ENCODE assay signal across 10 cellular contexts in the genomic region with DNA sequence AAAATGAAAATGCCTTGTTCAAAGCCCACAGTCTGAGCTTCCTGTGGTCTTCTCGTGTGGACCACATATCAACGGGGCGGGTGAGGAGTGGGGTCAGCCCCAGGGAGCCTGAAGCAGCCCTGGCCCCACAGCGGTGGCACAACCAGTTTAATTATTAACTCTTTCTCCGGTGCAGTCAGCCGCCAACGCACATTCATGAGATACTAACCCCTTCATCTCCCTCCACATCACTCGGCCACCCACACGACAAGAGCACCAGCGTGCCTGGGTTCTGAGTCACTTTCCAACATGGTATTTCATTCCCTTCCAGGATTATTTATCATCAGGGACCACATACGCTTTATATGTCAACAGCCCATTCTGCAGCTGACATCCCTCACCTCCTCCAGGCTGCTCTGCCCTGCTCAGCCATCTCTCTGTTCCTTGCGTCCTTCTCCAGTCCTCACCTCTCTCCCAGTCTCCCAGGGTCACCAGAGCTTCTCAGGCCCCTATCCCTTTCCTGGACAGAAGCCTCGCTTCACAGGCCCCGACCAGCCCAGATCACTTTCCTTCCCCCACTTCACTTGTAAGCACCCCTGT.
DNase-seq lines count a peak whose midpoint lies in the region; ATAC-seq and TF ChIP-seq lines count a peak whose summit lies in the region.
"Had no signal": no experiment of that assay in that cellular context is flagged by ENCODE, and none has a peak within 500 bp of the region (broad histone marks: within the 10 kb centered on the region; RNA-seq: fewer than 3 reads in every experiment).

No MANE protein-coding gene starts in this region.

- H3K36me3 ChIP-seq in BLaER1 treated with 17β-estradiol and CSF1 and Interleukin-3, amounts not matched to agents 10 nM and 100 nM, result no peaks in the 10 kb centered on the region

- peaks cover 12% of the 10 kb centered on the region for H3K27me3 Mint-ChIP-seq in nephron progenitor cell (ENCODE audit: low read depth, poor library complexity)

- no peak overlapping the region for H3K4me3 Mint-ChIP-seq in nephron progenitor cell
- H3K4me3 Mint-ChIP-seq: IgD-negative memory B cell had no signal

- H3K9me3 ChIP-seq in BLaER1 treated with 17β-estradiol and CSF1 and Interleukin-3, amounts not matched to agents 10 nM and 100 nM (replicated peaks in 1 of 11), result no peaks in the 10 kb centered on the region

- H3K4me3 ChIP-seq in BLaER1 treated with 17β-estradiol and CSF1 and Interleukin-3, amounts not matched to agents 10 nM and 100 nM, result no peak overlapping the region

- H3K9ac ChIP-seq in BLaER1 treated with 17β-estradiol and CSF1 and Interleukin-3, amounts not matched to agents 10 nM and 100 nM, result no peak overlapping the region

- DNase-seq in HuH-7 (ENCODE audit: low spot score) (peak; percentile 81), dedifferentiated amniotic fluid mesenchymal stem cell (ENCODE audit: extremely low spot score) (peak; percentile 39), nephron progenitor cell (no peak), ecto neural progenitor cell (ENCODE audit: low spot score) (no peak), GM13976 (ENCODE audit: low spot score) (no peak), GM19238 (ENCODE audit: insufficient read length, low spot score) (no peak)
- DNase-seq: stimulated activated CD4-positive, alpha-beta T cell treated with anti-CD3 and anti-CD28 coated beads, Interleukin-2, amount 100 ng/mL, for 24 hours had no signal

- H3K9me3 Mint-ChIP-seq in nephron progenitor cell, result no peaks in the 10 kb centered on the region
- H3K9me3 Mint-ChIP-seq: IgD-negative memory B cell had no signal

- peaks cover 88% of the 10 kb centered on the region for H3K4me1 Mint-ChIP-seq in nephron progenitor cell

- no peaks in the 10 kb centered on the region for H3K36me3 Mint-ChIP-seq in nephron progenitor cell (ENCODE audit: low read depth)
- H3K36me3 Mint-ChIP-seq: IgD-negative memory B cell had no signal

- H3K27me3 ChIP-seq in BLaER1 treated with 17β-estradiol and CSF1 and Interleukin-3, amounts not matched to agents 10 nM and 100 nM, result no peaks in the 10 kb centered on the region

- H4K20me1 ChIP-seq in BLaER1 treated with 17β-estradiol and CSF1 and Interleukin-3, amounts not matched to agents 10 nM and 100 nM, result no peaks in the 10 kb centered on the region

- no peak overlapping the region for H3K27ac ChIP-seq in BLaER1 treated with 17β-estradiol and CSF1 and Interleukin-3, amounts not matched to agents 10 nM and 100 nM

- peaks cover 22 to 49% (median 43%) of the 10 kb centered on the region in 10 experiments for H3K4me1 ChIP-seq in BLaER1 treated with 17β-estradiol and CSF1 and Interleukin-3, amounts not matched to agents 10 nM and 100 nM

- in situ Hi-C loops in GM13976 (cut with MboI; ENCODE audit: low sequenced_read_pairs, unreplicated experiment), result no loop called here

- H3K27ac Mint-ChIP-seq in nephron progenitor cell, result peak overlapping the region; percentile 17
- H3K27ac Mint-ChIP-seq: IgD-negative memory B cell had no signal

- no peak for ATAC-seq in GM19328 (IDR thresholded peaks at IDR 0.05; ENCODE audit: unreplicated experiment)

- TF ChIP-seq CTCF in nephron progenitor cell (IDR thresholded peaks at IDR 0.05) (no peak), GM13976 (IDR thresholded peaks at IDR 0.05; ENCODE audit: borderline replicate concordance, control extremely low read depth, extremely low read depth, insufficient read depth, missing control alignments) (no peak)

- H3K4me2 ChIP-seq in BLaER1 treated with 17β-estradiol and CSF1 and Interleukin-3, amounts not matched to agents 10 nM and 100 nM, result peak overlapping the region; percentile 2 to 87 (median 67); a peak in 18 of 22 replicates

Comparison
In these comparisons a context has a peak if more than half of its experiments do, and no peak if none do; other contexts are left out.
1. DNase-seq: peak in HuH-7 (single experiment) and dedifferentiated amniotic fluid mesenchymal stem cell (single experiment); none in nephron progenitor cell (single experiment), ecto neural progenitor cell (single experiment), GM13976 (single experiment) and GM19238 (single experiment).